Comparison of ENCODE assay signal across 8 cellular contexts in the genomic region with DNA sequence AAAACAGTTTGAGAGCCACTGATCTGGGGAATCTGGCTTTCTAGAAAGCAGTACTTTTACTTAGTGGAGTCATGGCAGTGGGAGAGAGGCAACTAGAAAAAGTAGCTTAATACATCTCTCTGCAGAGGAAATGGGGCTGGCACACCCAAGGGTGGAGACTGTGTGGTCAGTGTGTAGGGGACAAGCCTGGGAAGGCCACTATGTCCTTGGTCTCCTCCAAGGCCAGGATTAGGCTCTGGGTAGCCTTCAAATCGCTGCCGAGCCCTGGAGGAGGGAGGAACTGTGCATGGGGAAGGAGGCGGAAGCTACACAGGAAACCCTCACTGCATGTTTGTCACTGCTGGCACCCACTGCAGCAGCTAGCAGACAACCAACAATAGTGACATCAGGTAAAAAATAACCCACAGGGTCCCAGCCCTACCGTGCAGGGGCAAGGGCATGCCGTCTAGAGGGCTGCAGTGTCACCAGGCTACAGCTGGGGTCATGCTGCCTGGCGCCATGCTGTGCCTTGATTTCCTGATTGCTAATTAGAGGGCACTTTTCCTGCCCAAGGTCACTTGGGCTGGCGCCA. TPM values are rescaled to one million over a fixed set of nuclear protein-coding genes. Genes with fewer than 3 reads are reported as not detected.
DNase-seq lines count a peak whose midpoint lies in the region; ATAC-seq and TF ChIP-seq lines count a peak whose summit lies in the region.

No MANE protein-coding gene starts in this region.

- H3K36me3 Mint-ChIP-seq in CD8-positive, alpha-beta memory T cell: peaks cover 2 to 16% (median 14%) of the 10 kb centered on the region in 3 donors
- H3K36me3 Mint-ChIP-seq in activated naive CD4-positive, alpha-beta T cell treated with anti-CD3 and anti-CD28 coated beads, Interleukin-2, amount 10 ng/mL, durations not matched to agents 7 days and 5 days: peaks cover 29% of the 10 kb centered on the region
- peaks cover 3% of the 10 kb centered on the region; the same call in 1 of the 3 replicates for H3K36me3 Mint-ChIP-seq in GM23338 (ENCODE audit: low read depth)

- H3K9me2 ChIP-seq in GM23338 (ENCODE audit: insufficient read depth): no peaks in the 10 kb centered on the region

- peak overlapping the region; percentile 64 to 93 (median 86) for H3K4me3 Mint-ChIP-seq in CD8-positive, alpha-beta memory T cell
- H3K4me3 Mint-ChIP-seq in activated naive CD4-positive, alpha-beta T cell treated with anti-CD3 and anti-CD28 coated beads, Interleukin-2, amount 10 ng/mL, durations not matched to agents 7 days and 5 days: peak overlapping the region; percentile 70
- no peak overlapping the region for H3K4me3 Mint-ChIP-seq in GM23338

- ATAC-seq in GM23338 (no peak), HG03280 (IDR thresholded peaks at IDR 0.05; ENCODE audit: unreplicated experiment) (no peak)

- intact Hi-C loops in dorsolateral prefrontal cortex (cut with DNase I): no loop called here

- CTCF ChIA-PET in CD8-positive, alpha-beta memory T cell (lab: Charles Lee): interaction anchor here (0.8 to 2.5 kb wide), 8 partner anchors 18 to 119 kb away, joined by 3 to 11 read pairs (median 4); a partner anchor contains a TSS
- CTCF ChIA-PET in activated naive CD4-positive, alpha-beta T cell treated with anti-CD3 and anti-CD28 coated beads, Interleukin-2, amount 10 ng/mL, durations not matched to agents 7 days and 5 days (lab: Charles Lee): interaction anchor here (0.7 to 1.6 kb wide), 7 partner anchors 11 to 900 kb away, joined by 3 to 7 read pairs (median 4); no protein-coding TSS in a partner anchor

- TF ChIP-seq CTCF in OCI-LY3 (IDR thresholded peaks at IDR 0.05; ENCODE audit: low read depth, low read length) (no peak), GM23338 (conservative IDR thresholded peaks at IDR 0.05; ENCODE audit: low read depth in 2 of 2) (no peak), dorsolateral prefrontal cortex (IDR thresholded peaks at IDR 0.05 in 54 of 56, conservative IDR thresholded peaks at IDR 0.05 in 2 of 56; ENCODE audit: low read depth in 1 of 56, partially characterized antibody in 56 of 56) (no peak)

- no peaks in the 10 kb centered on the region for H3K27me3 Mint-ChIP-seq in CD8-positive, alpha-beta memory T cell
- H3K27me3 Mint-ChIP-seq in activated naive CD4-positive, alpha-beta T cell treated with anti-CD3 and anti-CD28 coated beads, Interleukin-2, amount 10 ng/mL, durations not matched to agents 7 days and 5 days: no peaks in the 10 kb centered on the region
- no peaks in the 10 kb centered on the region for H3K27me3 Mint-ChIP-seq in GM23338 (ENCODE audit: insufficient read depth, low read depth, poor library complexity)

- H3K79me2 ChIP-seq in OCI-LY3 (ENCODE audit: low read length) (no peaks in the 10 kb centered on the region), GM23338 (replicated peaks; ENCODE audit: insufficient read depth) (no peaks in the 10 kb centered on the region)

- peak overlapping the region; percentile 89 to 99 (median 98) for H3K27ac Mint-ChIP-seq in CD8-positive, alpha-beta memory T cell
- H3K27ac Mint-ChIP-seq in activated naive CD4-positive, alpha-beta T cell treated with anti-CD3 and anti-CD28 coated beads, Interleukin-2, amount 10 ng/mL, durations not matched to agents 7 days and 5 days: peak overlapping the region; percentile 95
- H3K27ac Mint-ChIP-seq in GM23338: no peak overlapping the region; the same call in 1 of the 2 replicates

- H3K4me1 ChIP-seq in CD8-positive, alpha-beta memory T cell (ENCODE audit: insufficient read depth, low read length): peaks cover 63% of the 10 kb centered on the region
- H3K4me1 ChIP-seq in OCI-LY3 (ENCODE audit: low read length): peaks cover 22% of the 10 kb centered on the region
- H3K4me1 ChIP-seq in GM23338 (ENCODE audit: insufficient read depth): no peaks in the 10 kb centered on the region

- peaks cover 60 to 82% (median 79%) of the 10 kb centered on the region in 3 donors for H3K4me1 Mint-ChIP-seq in CD8-positive, alpha-beta memory T cell
- peaks cover 68% of the 10 kb centered on the region for H3K4me1 Mint-ChIP-seq in activated naive CD4-positive, alpha-beta T cell treated with anti-CD3 and anti-CD28 coated beads, Interleukin-2, amount 10 ng/mL, durations not matched to agents 7 days and 5 days
- peaks cover 14% of the 10 kb centered on the region for H3K4me1 Mint-ChIP-seq in GM23338

- peak; percentile 38 to 82 (median 73) for DNase-seq in CD8-positive, alpha-beta memory T cell
- peak; percentile 78 for DNase-seq in activated naive CD4-positive, alpha-beta T cell treated with anti-CD3 and anti-CD28 coated beads, Interleukin-2, amount 10 ng/mL, durations not matched to agents 7 days and 5 days
- peak; percentile 27 for DNase-seq in mucosa of gallbladder (ENCODE audit: low spot score)
- no peak for DNase-seq in GM23338 (ENCODE audit: low spot score)
- no peak for DNase-seq in dorsolateral prefrontal cortex
- no peak for DNase-seq in SIG-M5 (lab: John Stamatoyannopoulos, UW)

- no peaks in the 10 kb centered on the region for H3K27me3 ChIP-seq in CD8-positive, alpha-beta memory T cell (ENCODE audit: insufficient read depth, low read length, poor library complexity, severe bottlenecking)
- H3K27me3 ChIP-seq in OCI-LY3 (ENCODE audit: low read depth, low read length) (peaks cover 44% of the 10 kb centered on the region), GM23338 (ENCODE audit: insufficient read depth) (no peaks in the 10 kb centered on the region), dorsolateral prefrontal cortex (no peaks in the 10 kb centered on the region)

- peaks cover 0 to 2% (median 0%) of the 10 kb centered on the region in 5 donors for H3K9me3 Mint-ChIP-seq in CD8-positive, alpha-beta memory T cell
- H3K9me3 Mint-ChIP-seq in activated naive CD4-positive, alpha-beta T cell treated with anti-CD3 and anti-CD28 coated beads, Interleukin-2, amount 10 ng/mL, durations not matched to agents 7 days and 5 days: peaks cover 16% of the 10 kb centered on the region
- H3K9me3 Mint-ChIP-seq in GM23338: peaks cover 15% of the 10 kb centered on the region

- H3K4me3 ChIP-seq in CD8-positive, alpha-beta memory T cell (ENCODE audit: low read length): peak overlapping the region; percentile 47
- H3K4me3 ChIP-seq in OCI-LY3 (ENCODE audit: low read length): no peak overlapping the region
- H3K4me3 ChIP-seq in GM23338: no peak overlapping the region
- no peak overlapping the region for H3K4me3 ChIP-seq in dorsolateral prefrontal cortex

- H2AFZ ChIP-seq in OCI-LY3 (ENCODE audit: low read depth, low read length): peak overlapping the region; percentile 52; the same call in 1 of the 2 replicates
- no peak overlapping the region for H2AFZ ChIP-seq in GM23338

- POLR2A ChIA-PET in CD8-positive, alpha-beta memory T cell (lab: Charles Lee): interaction anchor here (0.9 to 4.0 kb wide), 11 partner anchors 27 to 181 kb away, joined by 3 to 26 read pairs (median 5); a partner anchor contains a TSS

- no peak overlapping the region for H3K9ac ChIP-seq in OCI-LY3 (ENCODE audit: low read length)

- H3K36me3 ChIP-seq in CD8-positive, alpha-beta memory T cell (ENCODE audit: insufficient read depth, low read length): no peaks in the 10 kb centered on the region
- H3K36me3 ChIP-seq in OCI-LY3 (replicated peaks; ENCODE audit: low read depth, low read length) (no peaks in the 10 kb centered on the region), GM23338 (ENCODE audit: insufficient read depth) (no peaks in the 10 kb centered on the region)

- H3K4me2 ChIP-seq in OCI-LY3 (ENCODE audit: low read length) (peak overlapping the region; percentile 36), GM23338 (no peak overlapping the region)

- peak overlapping the region; percentile 53 for H3K27ac ChIP-seq in CD8-positive, alpha-beta memory T cell (ENCODE audit: low read depth, low read length)
- H3K27ac ChIP-seq in OCI-LY3 (ENCODE audit: low read length) (no peak overlapping the region), GM23338 (ENCODE audit: low read depth) (no peak overlapping the region), dorsolateral prefrontal cortex (peak overlapping the region in 7 of 59 donors; percentile 10 to 48 (median 23))

- no peaks in the 10 kb centered on the region for H3K9me3 ChIP-seq in CD8-positive, alpha-beta memory T cell (ENCODE audit: low read length)
- H3K9me3 ChIP-seq in OCI-LY3 (ENCODE audit: insufficient read depth, low read length): peaks cover 15% of the 10 kb centered on the region

- H4K20me1 ChIP-seq in OCI-LY3 (ENCODE audit: insufficient read depth, low read length): no peaks in the 10 kb centered on the region
- H4K20me1 ChIP-seq in GM23338 (replicated peaks; ENCODE audit: insufficient read depth): no peaks in the 10 kb centered on the region

- no peaks in the 10 kb centered on the region for H3F3A ChIP-seq in GM23338 (replicated peaks; ENCODE audit: low read depth)

TF ChIP-seq in GM23338, 12 proteins besides CTCF, POLR2A, EP300 and RAD21 (continues in another document):
- TF ChIP-seq ZNF331 (CRISPR knock-in tag; IDR thresholded peaks at IDR 0.05; ENCODE audit: low read depth): no peak
- TF ChIP-seq CREB1 (CRISPR knock-in tag; IDR thresholded peaks at IDR 0.05; ENCODE audit: low read depth): no peak

RNA-seq across cellular contexts. Expression of a gene that starts 34.8 kb away (rescaled TPM):
- total RNA-seq in CD8-positive, alpha-beta memory T cell: 100 to 1,000 TPM; 115 to 121 TPM
- polyA plus RNA-seq in CD8-positive, alpha-beta memory T cell: 156 TPM
- total RNA-seq in mucosa of gallbladder (114 TPM), dorsolateral prefrontal cortex (10 to 100 TPM in 44 of 120 experiments, 1 to 10 TPM in 76; 3.1 to 35.3 (median 8.7) TPM)
- total RNA-seq in GM23338 (2014; rRNA removed; shearing (Covaris generic)): 21.0 and 30.3 TPM in 2 replicates
- polyA plus RNA-seq in GM23338 (2016; fragmentation: Nextera tagmentation; extraction: Ambion mirVana): 17.5 and 21.1 TPM in 2 replicates

Comparison
In these comparisons a context has a peak if more than half of its experiments do, and no peak if none do; other contexts are left out.
1. DNase-seq: peak in CD8-positive, alpha-beta memory T cell (5 of 5), activated naive CD4-positive, alpha-beta T cell treated with anti-CD3 and anti-CD28 coated beads, Interleukin-2, amount 10 ng/mL, durations not matched to agents 7 days and 5 days (single experiment) and mucosa of gallbladder (single experiment); none in GM23338 (single experiment), dorsolateral prefrontal cortex (0 of 10) and SIG-M5 (single experiment).